Comparison of ENCODE assay signal across 1 cellular context in the genomic region with DNA sequence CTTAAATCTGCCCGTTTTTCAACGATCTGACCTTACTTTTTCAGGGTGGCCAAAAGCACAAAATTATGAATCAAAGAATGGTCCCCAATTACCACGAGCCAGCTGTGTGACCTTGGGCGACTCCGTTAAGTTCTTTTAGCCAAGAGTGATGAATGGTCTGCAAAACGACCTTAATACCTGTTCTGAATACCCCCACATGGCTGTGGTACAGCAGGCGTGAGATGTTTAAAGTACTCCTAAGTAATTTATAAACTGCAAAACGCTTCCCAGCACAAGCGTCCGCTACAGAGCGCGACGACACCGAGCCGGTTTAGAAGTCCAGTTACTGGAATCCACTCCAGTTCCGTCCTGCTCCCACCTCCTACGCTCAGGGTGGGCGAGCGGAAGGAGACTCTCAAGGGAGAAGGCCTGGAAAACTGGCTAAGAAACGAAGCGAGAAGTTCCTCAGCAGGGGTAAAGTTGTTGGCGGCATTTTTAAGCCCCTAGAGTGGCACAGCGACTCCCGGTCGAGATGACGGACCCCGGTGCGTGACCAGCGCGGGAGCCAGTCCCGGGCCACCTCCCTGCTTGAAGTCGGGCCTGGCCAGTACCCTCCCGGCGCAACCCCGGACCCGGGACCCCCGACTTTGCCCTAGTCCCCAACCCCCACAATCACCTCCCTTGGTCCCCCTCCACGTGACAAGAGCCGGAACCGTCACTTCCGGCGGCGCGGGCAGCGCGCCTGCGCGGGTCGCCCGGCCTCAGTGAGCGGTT.
TF ChIP-seq lines count a peak whose summit lies in the region.

No MANE protein-coding gene starts in this region.

TF ChIP-seq in K562, 482 proteins besides CTCF, POLR2A, EP300 and RAD21 (continued from another document):
- TF ChIP-seq, protein P1, sequence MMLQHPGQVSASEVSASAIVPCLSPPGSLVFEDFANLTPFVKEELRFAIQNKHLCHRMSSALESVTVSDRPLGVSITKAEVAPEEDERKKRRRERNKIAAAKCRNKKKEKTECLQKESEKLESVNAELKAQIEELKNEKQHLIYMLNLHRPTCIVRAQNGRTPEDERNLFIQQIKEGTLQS (IDR thresholded peaks at IDR 0.05), result no peak
- TF ChIP-seq, protein P1 (CRISPR knock-in tag; conservative IDR thresholded peaks at IDR 0.05), result no peak
- no peak for TF ChIP-seq ILK (tag; IDR thresholded peaks at IDR 0.05; ENCODE audit: borderline replicate concordance, low read depth)
- peak in 1 of 2 experiments; percentile 66; a peak in 2 of 4 replicates for TF ChIP-seq HDAC1 (IDR thresholded peaks at IDR 0.05)
- TF ChIP-seq, protein P2, sequence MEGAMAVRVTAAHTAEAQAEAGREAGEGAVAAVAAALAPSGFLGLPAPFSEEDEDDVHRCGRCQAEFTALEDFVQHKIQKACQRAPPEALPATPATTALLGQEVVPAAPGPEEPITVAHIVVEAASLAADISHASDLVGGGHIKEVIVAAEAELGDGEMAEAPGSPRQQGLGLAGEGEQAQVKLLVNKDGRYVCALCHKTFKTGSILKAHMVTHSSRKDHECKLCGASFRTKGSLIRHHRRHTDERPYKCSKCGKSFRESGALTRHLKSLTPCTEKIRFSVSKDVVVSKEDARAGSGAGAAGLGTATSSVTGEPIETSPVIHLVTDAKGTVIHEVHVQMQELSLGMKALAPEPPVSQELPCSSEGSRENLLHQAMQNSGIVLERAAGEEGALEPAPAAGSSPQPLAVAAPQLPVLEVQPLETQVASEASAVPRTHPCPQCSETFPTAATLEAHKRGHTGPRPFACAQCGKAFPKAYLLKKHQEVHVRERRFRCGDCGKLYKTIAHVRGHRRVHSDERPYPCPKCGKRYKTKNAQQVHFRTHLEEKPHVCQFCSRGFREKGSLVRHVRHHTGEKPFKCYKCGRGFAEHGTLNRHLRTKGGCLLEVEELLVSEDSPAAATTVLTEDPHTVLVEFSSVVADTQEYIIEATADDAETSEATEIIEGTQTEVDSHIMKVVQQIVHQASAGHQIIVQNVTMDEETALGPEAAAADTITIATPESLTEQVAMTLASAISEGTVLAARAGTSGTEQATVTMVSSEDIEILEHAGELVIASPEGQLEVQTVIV (CRISPR knock-in tag; IDR thresholded peaks at IDR 0.05; ENCODE audit: borderline replicate concordance), result no peak
- peak; percentile 92 for TF ChIP-seq GABPA (tag; conservative IDR thresholded peaks at IDR 0.05; ENCODE audit: low read depth)
- peak; percentile 89 for TF ChIP-seq PCBP1 (IDR thresholded peaks at IDR 0.05; ENCODE audit: low read depth, low read length, poor library complexity, severe bottlenecking)
- no peak for TF ChIP-seq XRCC3 (IDR thresholded peaks at IDR 0.05)
- no peak for TF ChIP-seq KDM2B (CRISPR knock-in tag; IDR thresholded peaks at IDR 0.05)
- no peak for TF ChIP-seq MEF2A (IDR thresholded peaks at IDR 0.05; ENCODE audit: control insufficient read depth, low read depth, low read length)
- TF ChIP-seq, protein P3, sequence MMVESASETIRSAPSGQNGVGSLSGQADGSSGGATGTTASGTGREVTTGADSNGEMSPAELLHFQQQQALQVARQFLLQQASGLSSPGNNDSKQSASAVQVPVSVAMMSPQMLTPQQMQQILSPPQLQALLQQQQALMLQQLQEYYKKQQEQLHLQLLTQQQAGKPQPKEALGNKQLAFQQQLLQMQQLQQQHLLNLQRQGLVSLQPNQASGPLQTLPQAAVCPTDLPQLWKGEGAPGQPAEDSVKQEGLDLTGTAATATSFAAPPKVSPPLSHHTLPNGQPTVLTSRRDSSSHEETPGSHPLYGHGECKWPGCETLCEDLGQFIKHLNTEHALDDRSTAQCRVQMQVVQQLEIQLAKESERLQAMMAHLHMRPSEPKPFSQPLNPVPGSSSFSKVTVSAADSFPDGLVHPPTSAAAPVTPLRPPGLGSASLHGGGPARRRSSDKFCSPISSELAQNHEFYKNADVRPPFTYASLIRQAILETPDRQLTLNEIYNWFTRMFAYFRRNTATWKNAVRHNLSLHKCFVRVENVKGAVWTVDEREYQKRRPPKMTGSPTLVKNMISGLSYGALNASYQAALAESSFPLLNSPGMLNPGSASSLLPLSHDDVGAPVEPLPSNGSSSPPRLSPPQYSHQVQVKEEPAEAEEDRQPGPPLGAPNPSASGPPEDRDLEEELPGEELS (CRISPR knock-in tag; IDR thresholded peaks at IDR 0.05; ENCODE audit: borderline replicate concordance), result no peak
- TF ChIP-seq PML (IDR thresholded peaks at IDR 0.05; ENCODE audit: low read length), result peak; percentile 51; the same call in 1 of the 2 replicates
- TF ChIP-seq, protein P4, sequence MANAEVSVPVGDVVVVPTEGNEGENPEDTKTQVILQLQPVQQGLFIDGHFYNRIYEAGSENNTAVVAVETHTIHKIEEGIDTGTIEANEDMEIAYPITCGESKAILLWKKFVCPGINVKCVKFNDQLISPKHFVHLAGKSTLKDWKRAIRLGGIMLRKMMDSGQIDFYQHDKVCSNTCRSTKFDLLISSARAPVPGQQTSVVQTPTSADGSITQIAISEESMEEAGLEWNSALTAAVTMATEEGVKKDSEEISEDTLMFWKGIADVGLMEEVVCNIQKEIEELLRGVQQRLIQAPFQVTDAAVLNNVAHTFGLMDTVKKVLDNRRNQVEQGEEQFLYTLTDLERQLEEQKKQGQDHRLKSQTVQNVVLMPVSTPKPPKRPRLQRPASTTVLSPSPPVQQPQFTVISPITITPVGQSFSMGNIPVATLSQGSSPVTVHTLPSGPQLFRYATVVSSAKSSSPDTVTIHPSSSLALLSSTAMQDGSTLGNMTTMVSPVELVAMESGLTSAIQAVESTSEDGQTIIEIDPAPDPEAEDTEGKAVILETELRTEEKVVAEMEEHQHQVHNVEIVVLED (CRISPR knock-in tag; IDR thresholded peaks at IDR 0.05), result no peak
- TF ChIP-seq, protein P5, sequence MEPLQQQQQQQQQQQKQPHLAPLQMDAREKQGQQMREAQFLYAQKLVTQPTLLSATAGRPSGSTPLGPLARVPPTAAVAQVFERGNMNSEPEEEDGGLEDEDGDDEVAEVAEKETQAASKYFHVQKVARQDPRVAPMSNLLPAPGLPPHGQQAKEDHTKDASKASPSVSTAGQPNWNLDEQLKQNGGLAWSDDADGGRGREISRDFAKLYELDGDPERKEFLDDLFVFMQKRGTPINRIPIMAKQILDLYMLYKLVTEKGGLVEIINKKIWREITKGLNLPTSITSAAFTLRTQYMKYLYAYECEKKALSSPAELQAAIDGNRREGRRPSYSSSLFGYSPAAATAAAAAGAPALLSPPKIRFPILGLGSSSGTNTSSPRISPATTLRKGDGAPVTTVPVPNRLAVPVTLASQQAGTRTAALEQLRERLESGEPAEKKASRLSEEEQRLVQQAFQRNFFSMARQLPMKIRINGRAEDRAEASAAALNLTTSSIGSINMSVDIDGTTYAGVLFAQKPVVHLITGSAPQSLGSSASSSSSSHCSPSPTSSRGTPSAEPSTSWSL (CRISPR knock-in tag; IDR thresholded peaks at IDR 0.05; ENCODE audit: borderline replicate concordance), result no peak
- TF ChIP-seq, protein P6, sequence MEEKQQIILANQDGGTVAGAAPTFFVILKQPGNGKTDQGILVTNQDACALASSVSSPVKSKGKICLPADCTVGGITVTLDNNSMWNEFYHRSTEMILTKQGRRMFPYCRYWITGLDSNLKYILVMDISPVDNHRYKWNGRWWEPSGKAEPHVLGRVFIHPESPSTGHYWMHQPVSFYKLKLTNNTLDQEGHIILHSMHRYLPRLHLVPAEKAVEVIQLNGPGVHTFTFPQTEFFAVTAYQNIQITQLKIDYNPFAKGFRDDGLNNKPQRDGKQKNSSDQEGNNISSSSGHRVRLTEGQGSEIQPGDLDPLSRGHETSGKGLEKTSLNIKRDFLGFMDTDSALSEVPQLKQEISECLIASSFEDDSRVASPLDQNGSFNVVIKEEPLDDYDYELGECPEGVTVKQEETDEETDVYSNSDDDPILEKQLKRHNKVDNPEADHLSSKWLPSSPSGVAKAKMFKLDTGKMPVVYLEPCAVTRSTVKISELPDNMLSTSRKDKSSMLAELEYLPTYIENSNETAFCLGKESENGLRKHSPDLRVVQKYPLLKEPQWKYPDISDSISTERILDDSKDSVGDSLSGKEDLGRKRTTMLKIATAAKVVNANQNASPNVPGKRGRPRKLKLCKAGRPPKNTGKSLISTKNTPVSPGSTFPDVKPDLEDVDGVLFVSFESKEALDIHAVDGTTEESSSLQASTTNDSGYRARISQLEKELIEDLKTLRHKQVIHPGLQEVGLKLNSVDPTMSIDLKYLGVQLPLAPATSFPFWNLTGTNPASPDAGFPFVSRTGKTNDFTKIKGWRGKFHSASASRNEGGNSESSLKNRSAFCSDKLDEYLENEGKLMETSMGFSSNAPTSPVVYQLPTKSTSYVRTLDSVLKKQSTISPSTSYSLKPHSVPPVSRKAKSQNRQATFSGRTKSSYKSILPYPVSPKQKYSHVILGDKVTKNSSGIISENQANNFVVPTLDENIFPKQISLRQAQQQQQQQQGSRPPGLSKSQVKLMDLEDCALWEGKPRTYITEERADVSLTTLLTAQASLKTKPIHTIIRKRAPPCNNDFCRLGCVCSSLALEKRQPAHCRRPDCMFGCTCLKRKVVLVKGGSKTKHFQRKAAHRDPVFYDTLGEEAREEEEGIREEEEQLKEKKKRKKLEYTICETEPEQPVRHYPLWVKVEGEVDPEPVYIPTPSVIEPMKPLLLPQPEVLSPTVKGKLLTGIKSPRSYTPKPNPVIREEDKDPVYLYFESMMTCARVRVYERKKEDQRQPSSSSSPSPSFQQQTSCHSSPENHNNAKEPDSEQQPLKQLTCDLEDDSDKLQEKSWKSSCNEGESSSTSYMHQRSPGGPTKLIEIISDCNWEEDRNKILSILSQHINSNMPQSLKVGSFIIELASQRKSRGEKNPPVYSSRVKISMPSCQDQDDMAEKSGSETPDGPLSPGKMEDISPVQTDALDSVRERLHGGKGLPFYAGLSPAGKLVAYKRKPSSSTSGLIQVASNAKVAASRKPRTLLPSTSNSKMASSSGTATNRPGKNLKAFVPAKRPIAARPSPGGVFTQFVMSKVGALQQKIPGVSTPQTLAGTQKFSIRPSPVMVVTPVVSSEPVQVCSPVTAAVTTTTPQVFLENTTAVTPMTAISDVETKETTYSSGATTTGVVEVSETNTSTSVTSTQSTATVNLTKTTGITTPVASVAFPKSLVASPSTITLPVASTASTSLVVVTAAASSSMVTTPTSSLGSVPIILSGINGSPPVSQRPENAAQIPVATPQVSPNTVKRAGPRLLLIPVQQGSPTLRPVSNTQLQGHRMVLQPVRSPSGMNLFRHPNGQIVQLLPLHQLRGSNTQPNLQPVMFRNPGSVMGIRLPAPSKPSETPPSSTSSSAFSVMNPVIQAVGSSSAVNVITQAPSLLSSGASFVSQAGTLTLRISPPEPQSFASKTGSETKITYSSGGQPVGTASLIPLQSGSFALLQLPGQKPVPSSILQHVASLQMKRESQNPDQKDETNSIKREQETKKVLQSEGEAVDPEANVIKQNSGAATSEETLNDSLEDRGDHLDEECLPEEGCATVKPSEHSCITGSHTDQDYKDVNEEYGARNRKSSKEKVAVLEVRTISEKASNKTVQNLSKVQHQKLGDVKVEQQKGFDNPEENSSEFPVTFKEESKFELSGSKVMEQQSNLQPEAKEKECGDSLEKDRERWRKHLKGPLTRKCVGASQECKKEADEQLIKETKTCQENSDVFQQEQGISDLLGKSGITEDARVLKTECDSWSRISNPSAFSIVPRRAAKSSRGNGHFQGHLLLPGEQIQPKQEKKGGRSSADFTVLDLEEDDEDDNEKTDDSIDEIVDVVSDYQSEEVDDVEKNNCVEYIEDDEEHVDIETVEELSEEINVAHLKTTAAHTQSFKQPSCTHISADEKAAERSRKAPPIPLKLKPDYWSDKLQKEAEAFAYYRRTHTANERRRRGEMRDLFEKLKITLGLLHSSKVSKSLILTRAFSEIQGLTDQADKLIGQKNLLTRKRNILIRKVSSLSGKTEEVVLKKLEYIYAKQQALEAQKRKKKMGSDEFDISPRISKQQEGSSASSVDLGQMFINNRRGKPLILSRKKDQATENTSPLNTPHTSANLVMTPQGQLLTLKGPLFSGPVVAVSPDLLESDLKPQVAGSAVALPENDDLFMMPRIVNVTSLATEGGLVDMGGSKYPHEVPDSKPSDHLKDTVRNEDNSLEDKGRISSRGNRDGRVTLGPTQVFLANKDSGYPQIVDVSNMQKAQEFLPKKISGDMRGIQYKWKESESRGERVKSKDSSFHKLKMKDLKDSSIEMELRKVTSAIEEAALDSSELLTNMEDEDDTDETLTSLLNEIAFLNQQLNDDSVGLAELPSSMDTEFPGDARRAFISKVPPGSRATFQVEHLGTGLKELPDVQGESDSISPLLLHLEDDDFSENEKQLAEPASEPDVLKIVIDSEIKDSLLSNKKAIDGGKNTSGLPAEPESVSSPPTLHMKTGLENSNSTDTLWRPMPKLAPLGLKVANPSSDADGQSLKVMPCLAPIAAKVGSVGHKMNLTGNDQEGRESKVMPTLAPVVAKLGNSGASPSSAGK (IDR thresholded peaks at IDR 0.05), result peak; percentile 68
- peak; percentile 1; the same call in 1 of the 2 replicates for TF ChIP-seq TEAD4 (IDR thresholded peaks at IDR 0.05; ENCODE audit: low read length)
- TF ChIP-seq TEAD4 (CRISPR knock-in tag; IDR thresholded peaks at IDR 0.05; ENCODE audit: borderline replicate concordance), result no peak
